21 cellular contexts compared by ENCODE assay signal in genomic region chr15:78923480-78924360, GRCh38. TPM values are rescaled to one million over a fixed set of nuclear protein-coding genes. Genes with fewer than 3 reads are reported as not detected.
DNase-seq lines count a peak whose midpoint lies in the region; ATAC-seq and TF ChIP-seq lines count a peak whose summit lies in the region.
"Had no signal": no experiment of that assay in that cellular context is flagged by ENCODE, and none has a peak within 500 bp of the region (broad histone marks: within the 10 kb centered on the region; RNA-seq: fewer than 3 reads in every experiment).

No MANE protein-coding gene starts in this region.

- H3K9me3 ChIP-seq in esophagus squamous epithelium, result no peaks in the 10 kb centered on the region
- H3K9me3 ChIP-seq: adrenal gland, colonic mucosa, sigmoid colon, SJCRH30, upper lobe of left lung had no signal

- no peaks in the 10 kb centered on the region for H3K4me1 Mint-ChIP-seq in activated T-cell treated with anti-CD3 and anti-CD28 coated beads, Interleukin-2, amount 50 U/mL, for 24 hours (ENCODE audit: low read depth)
- no peaks in the 10 kb centered on the region for H3K4me1 Mint-ChIP-seq in activated T-cell treated with anti-CD3 and anti-CD28 coated beads, Interleukin-2, amount 50 U/mL, for 4 hours (ENCODE audit: low read depth)
- no peaks in the 10 kb centered on the region for H3K4me1 Mint-ChIP-seq in activated CD4-positive, alpha-beta memory T cell treated with anti-CD3 and anti-CD28 coated beads for 36 hours (ENCODE audit: low read depth)
- no peaks in the 10 kb centered on the region for H3K4me1 Mint-ChIP-seq in endothelial cell (ENCODE audit: unreplicated experiment)
- peaks cover 34 to 60% of the 10 kb centered on the region in 2 donors for H3K4me1 Mint-ChIP-seq in stimulated activated naive B cell treated with anti-CD40 and anti-IgM and Interleukin-4, amounts not matched to agents 10 μg/mL and 1 μg/mL and 100 μg/mL, for 72 hours

- ATAC-seq in activated T-cell treated with anti-CD3 and anti-CD28 coated beads, Interleukin-2, amount 50 U/mL, for 4 hours, result no peak
- ATAC-seq in stimulated activated naive B cell treated with anti-CD40 and anti-IgM and Interleukin-4, amounts not matched to agents 10 μg/mL and 1 μg/mL and 100 μg/mL, for 72 hours (replicated peaks), result no peak
- ATAC-seq in esophagus mucosa (no peak), GM21529 (IDR thresholded peaks at IDR 0.05; ENCODE audit: unreplicated experiment) (no peak)

- CTCF ChIA-PET in activated CD4-positive, alpha-beta memory T cell treated with anti-CD3 and anti-CD28 coated beads for 36 hours (lab: Charles Lee), result no interaction called here

- intact Hi-C loops in activated CD4-positive, alpha-beta memory T cell treated with anti-CD3 and anti-CD28 coated beads for 36 hours (cut with micrococcal nuclease), result no loop called here
- intact Hi-C loops in esophagus squamous epithelium (cut with DNase I), result no loop called here

- POLR2A ChIA-PET in activated CD4-positive, alpha-beta memory T cell treated with anti-CD3 and anti-CD28 coated beads for 36 hours (lab: Charles Lee), result interaction anchor here (1.0 kb wide), 1 partner anchor 8 kb away, joined by 3 read pairs; no protein-coding TSS in a partner anchor

- peak overlapping the region; percentile 47 for H3K27ac Mint-ChIP-seq in activated T-cell treated with anti-CD3 and anti-CD28 coated beads, Interleukin-2, amount 50 U/mL, for 24 hours
- H3K27ac Mint-ChIP-seq in activated CD4-positive, alpha-beta memory T cell treated with anti-CD3 and anti-CD28 coated beads for 36 hours, result peak overlapping the region; percentile 64
- no peak overlapping the region for H3K27ac Mint-ChIP-seq in endothelial cell (ENCODE audit: unreplicated experiment)
- peak overlapping the region; percentile 70 for H3K27ac Mint-ChIP-seq in stimulated activated naive B cell treated with anti-CD40 and anti-IgM and Interleukin-4, amounts not matched to agents 10 μg/mL and 1 μg/mL and 100 μg/mL, for 72 hours
- H3K27ac Mint-ChIP-seq: T-cell had no signal

- no peak overlapping the region for H3K27ac ChIP-seq in esophagus squamous epithelium
- H3K27ac ChIP-seq: adrenal gland, colonic mucosa, SJCRH30 had no signal

- TF ChIP-seq POLR2A in esophagus squamous epithelium (IDR thresholded peaks at IDR 0.05), result no peak

- H3K9me3 Mint-ChIP-seq in activated T-cell treated with anti-CD3 and anti-CD28 coated beads, Interleukin-2, amount 50 U/mL, for 24 hours, result no peaks in the 10 kb centered on the region
- H3K9me3 Mint-ChIP-seq in activated T-cell treated with anti-CD3 and anti-CD28 coated beads, Interleukin-2, amount 50 U/mL, for 4 hours, result no peaks in the 10 kb centered on the region
- no peaks in the 10 kb centered on the region for H3K9me3 Mint-ChIP-seq in activated CD4-positive, alpha-beta memory T cell treated with anti-CD3 and anti-CD28 coated beads for 36 hours
- no peaks in the 10 kb centered on the region for H3K9me3 Mint-ChIP-seq in endothelial cell (ENCODE audit: unreplicated experiment)
- H3K9me3 Mint-ChIP-seq in stimulated activated naive B cell treated with anti-CD40 and anti-IgM and Interleukin-4, amounts not matched to agents 10 μg/mL and 1 μg/mL and 100 μg/mL, for 72 hours, result no peaks in the 10 kb centered on the region
- H3K9me3 Mint-ChIP-seq: T-cell had no signal

- no peaks in the 10 kb centered on the region for H3K27me3 ChIP-seq in esophagus squamous epithelium
- H3K27me3 ChIP-seq: adrenal gland, colonic mucosa, sigmoid colon, SJCRH30, upper lobe of left lung had no signal

- H3K4me1 ChIP-seq in esophagus squamous epithelium, result peaks cover 0 to 20% (median 0%) of the 10 kb centered on the region in 3 donors
- H3K4me1 ChIP-seq: adrenal gland, colonic mucosa, SJCRH30 had no signal

- no peak overlapping the region for H3K4me3 ChIP-seq in esophagus squamous epithelium
- H3K4me3 ChIP-seq: adrenal gland, colonic mucosa, lung, sigmoid colon, SJCRH30, upper lobe of left lung had no signal

- 86 to 88% methylated on average over 10 to 12 of the region's 18 CpGs for WGBS in esophagus squamous epithelium, 2 donors

- peak; percentile 9 for DNase-seq in activated T-cell treated with anti-CD3 and anti-CD28 coated beads, Interleukin-2, amount 50 U/mL, for 24 hours
- DNase-seq in activated T-cell treated with anti-CD3 and anti-CD28 coated beads, Interleukin-2, amount 50 U/mL, for 4 hours, result no peak
- no peak for DNase-seq in activated CD4-positive, alpha-beta memory T cell treated with anti-CD3 and anti-CD28 coated beads for 36 hours
- DNase-seq in endothelial cell (ENCODE audit: low spot score), result no peak
- no peak for DNase-seq in stimulated activated naive B cell treated with anti-CD40 and anti-IgM and Interleukin-4, amounts not matched to agents 10 μg/mL and 1 μg/mL and 100 μg/mL, for 72 hours
- no peak for DNase-seq in esophagus squamous epithelium (lab: John Stamatoyannopoulos, UW)
- DNase-seq: activated CD4-positive, alpha-beta T cell treated with anti-CD3 and anti-CD28 coated beads for 48 hours; adrenal gland; colonic mucosa; DMS79 treated with DMSO at 0.1 percent for 48 hours; Karpas-422; kidney; NCI-H2171; NCI-H524; sigmoid colon; SJCRH30; T-cell; upper lobe of left lung had no signal

- TF ChIP-seq CTCF in endothelial cell (IDR thresholded peaks at IDR 0.05; ENCODE audit: unreplicated experiment) (no peak), esophagus squamous epithelium (IDR thresholded peaks at IDR 0.05) (no peak)

- peaks cover 69% of the 10 kb centered on the region for H3K36me3 Mint-ChIP-seq in activated T-cell treated with anti-CD3 and anti-CD28 coated beads, Interleukin-2, amount 50 U/mL, for 24 hours (ENCODE audit: low read depth)
- peaks cover 18% of the 10 kb centered on the region for H3K36me3 Mint-ChIP-seq in activated T-cell treated with anti-CD3 and anti-CD28 coated beads, Interleukin-2, amount 50 U/mL, for 4 hours (ENCODE audit: insufficient read depth)
- peaks cover 27% of the 10 kb centered on the region for H3K36me3 Mint-ChIP-seq in activated CD4-positive, alpha-beta memory T cell treated with anti-CD3 and anti-CD28 coated beads for 36 hours
- peaks cover 7% of the 10 kb centered on the region for H3K36me3 Mint-ChIP-seq in endothelial cell (ENCODE audit: low read depth, unreplicated experiment)
- H3K36me3 Mint-ChIP-seq in stimulated activated naive B cell treated with anti-CD40 and anti-IgM and Interleukin-4, amounts not matched to agents 10 μg/mL and 1 μg/mL and 100 μg/mL, for 72 hours, result peaks cover 48 to 75% of the 10 kb centered on the region in 2 donors

- H3K4me3 Mint-ChIP-seq in activated T-cell treated with anti-CD3 and anti-CD28 coated beads, Interleukin-2, amount 50 U/mL, for 24 hours, result no peak overlapping the region
- H3K4me3 Mint-ChIP-seq in activated T-cell treated with anti-CD3 and anti-CD28 coated beads, Interleukin-2, amount 50 U/mL, for 4 hours, result no peak overlapping the region
- H3K4me3 Mint-ChIP-seq in activated CD4-positive, alpha-beta memory T cell treated with anti-CD3 and anti-CD28 coated beads for 36 hours, result no peak overlapping the region
- H3K4me3 Mint-ChIP-seq in endothelial cell (ENCODE audit: unreplicated experiment), result peak overlapping the region; percentile 51
- no peak overlapping the region for H3K4me3 Mint-ChIP-seq in stimulated activated naive B cell treated with anti-CD40 and anti-IgM and Interleukin-4, amounts not matched to agents 10 μg/mL and 1 μg/mL and 100 μg/mL, for 72 hours
- H3K4me3 Mint-ChIP-seq: T-cell had no signal

- no peaks in the 10 kb centered on the region for H3K27me3 Mint-ChIP-seq in activated T-cell treated with anti-CD3 and anti-CD28 coated beads, Interleukin-2, amount 50 U/mL, for 24 hours
- H3K27me3 Mint-ChIP-seq in activated T-cell treated with anti-CD3 and anti-CD28 coated beads, Interleukin-2, amount 50 U/mL, for 4 hours (ENCODE audit: low read depth), result no peaks in the 10 kb centered on the region
- H3K27me3 Mint-ChIP-seq in activated CD4-positive, alpha-beta memory T cell treated with anti-CD3 and anti-CD28 coated beads for 36 hours, result no peaks in the 10 kb centered on the region
- peaks cover 9% of the 10 kb centered on the region for H3K27me3 Mint-ChIP-seq in endothelial cell (ENCODE audit: unreplicated experiment)
- H3K27me3 Mint-ChIP-seq in stimulated activated naive B cell treated with anti-CD40 and anti-IgM and Interleukin-4, amounts not matched to agents 10 μg/mL and 1 μg/mL and 100 μg/mL, for 72 hours, result no peaks in the 10 kb centered on the region
- H3K27me3 Mint-ChIP-seq: T-cell had no signal

- peaks cover 20 to 95% (median 24%) of the 10 kb centered on the region in 3 donors for H3K36me3 ChIP-seq in esophagus squamous epithelium

RNA-seq across cellular contexts. Expression of gene CTSH, which starts 21.1 kb away (rescaled TPM):
- total RNA-seq in activated T-cell treated with anti-CD3 and anti-CD28 coated beads, Interleukin-2, amount 50 U/mL, for 4 hours, result 10 to 100 TPM in 2 of 3 donors, 1 to 10 TPM in 1; 6.6 to 23.7 (median 16.4) TPM
- total RNA-seq in activated CD4-positive, alpha-beta memory T cell treated with anti-CD3 and anti-CD28 coated beads for 36 hours, result 100 to 1,000 TPM; 127 to 132 TPM
- total RNA-seq in endothelial cell (ENCODE audit: unreplicated experiment) (10.0 TPM), esophagus mucosa (56.4 TPM), esophagus squamous epithelium (100 to 1,000 TPM in 2 of 4 donors, 10 to 100 TPM in 2; 19.7 to 115 (median 69.6) TPM)

RNA-seq across cellular contexts. Expression of gene MORF4L1, which starts 51.0 kb away (rescaled TPM):
- total RNA-seq in activated T-cell treated with anti-CD3 and anti-CD28 coated beads, Interleukin-2, amount 50 U/mL, for 4 hours, result 100 to 1,000 TPM; 224 to 276 (median 236) TPM
- 100 to 1,000 TPM; 262 TPM for total RNA-seq in activated CD4-positive, alpha-beta memory T cell treated with anti-CD3 and anti-CD28 coated beads for 36 hours
- total RNA-seq in endothelial cell (ENCODE audit: unreplicated experiment) (347 TPM), esophagus mucosa (128 TPM), esophagus squamous epithelium (100 to 1,000 TPM in 3 of 4 donors, 10 to 100 TPM in 1; 83.6 to 293 (median 156) TPM)
